In genomic region chr6:144449218-144449617, GRCh38 we compare ENCODE assay signal across 22 cellular contexts.
"Had no signal": no experiment of that assay in that cellular context is flagged by ENCODE, and none has a peak within 500 bp of the region (broad histone marks: within the 10 kb centered on the region; RNA-seq: fewer than 3 reads in every experiment).

No MANE protein-coding gene starts in this region.

- DNase-seq: activated B cell treated with CpG ODN at 0.5 μM for 24 hours; activated CD4-positive, alpha-beta T cell treated with anti-CD3 and anti-CD28 coated beads for 1 hour; activated CD4-positive, alpha-beta T cell treated with anti-CD3 and anti-CD28 coated beads, Interleukin-2, amount 50 U/mL, for 1 hour; activated CD8-positive, alpha-beta memory T cell treated with anti-CD3 and anti-CD28 coated beads for 24 hours; activated effector memory CD4-positive, alpha-beta T cell treated with Interleukin-2 at 50 U/mL for 16 hours; activated naive CD4-positive, alpha-beta T cell; NCI-H1092; NCI-H1417; NCI-H1930; NCI-H2107; NCI-H2171 treated with DMSO at 0.1 percent for 48 hours; NCI-H226; NCI-H526 treated with DMSO at 0.1 percent for 48 hours; NCI-H82; T-cell; T1000 had no signal

- H3K27ac Mint-ChIP-seq: activated B cell treated with CpG ODN at 0.5 μM for 24 hours; activated T-helper 1 cell treated with anti-CD3 and anti-CD28 coated beads, Interleukin-12 subunit alpha, Interleukin-12 subunit beta, Interleukin-2, Interleukin-4 antibody, amounts not matched to agents 30 ng/mL and 10 ng/mL and 1 ng/mL, durations not matched to agents 14 hours and 24 hours and 36 hours; T-cell had no signal

- H3K27ac ChIP-seq: KMS-11, SK-N-MC had no signal

- ATAC-seq: T-cell had no signal

- H3K4me3 Mint-ChIP-seq: activated B cell treated with CpG ODN at 0.5 μM for 24 hours; activated naive CD4-positive, alpha-beta T cell treated with anti-CD3 and anti-CD28 coated beads, Interleukin-2, amount 50 U/mL, for 24 hours; activated T-helper 1 cell treated with anti-CD3 and anti-CD28 coated beads, Interleukin-12 subunit alpha, Interleukin-12 subunit beta, Interleukin-2, Interleukin-4 antibody, amounts not matched to agents 30 ng/mL and 10 ng/mL and 1 ng/mL, durations not matched to agents 14 hours and 24 hours and 36 hours; brain; central memory CD8-positive, alpha-beta T cell; T-cell had no signal

- H3K4me3 ChIP-seq: SK-N-MC had no signal

- H3K27me3 Mint-ChIP-seq: activated B cell treated with CpG ODN at 0.5 μM for 24 hours; activated naive CD4-positive, alpha-beta T cell treated with anti-CD3 and anti-CD28 coated beads, Interleukin-2, amount 50 U/mL, for 24 hours; brain; central memory CD8-positive, alpha-beta T cell; T-cell had no signal

- H3K4me1 Mint-ChIP-seq: activated B cell treated with CpG ODN at 0.5 μM for 24 hours; activated naive CD4-positive, alpha-beta T cell treated with anti-CD3 and anti-CD28 coated beads, Interleukin-2, amount 50 U/mL, for 24 hours; brain; T-cell had no signal

- H3K9me3 Mint-ChIP-seq: activated B cell treated with CpG ODN at 0.5 μM for 24 hours; activated naive CD4-positive, alpha-beta T cell treated with anti-CD3 and anti-CD28 coated beads, Interleukin-2, amount 50 U/mL, for 24 hours; activated T-helper 1 cell treated with anti-CD3 and anti-CD28 coated beads, Interleukin-12 subunit alpha, Interleukin-12 subunit beta, Interleukin-2, Interleukin-4 antibody, amounts not matched to agents 30 ng/mL and 10 ng/mL and 1 ng/mL, durations not matched to agents 14 hours and 24 hours and 36 hours; brain; central memory CD8-positive, alpha-beta T cell; T-cell had no signal
